In genomic region chr2:165009466-165009865, GRCh38 we compare ENCODE assay signal across 1 cellular context.
TF ChIP-seq lines count a peak whose summit lies in the region.

No MANE protein-coding gene starts in this region.

TF ChIP-seq in IMR-90, 13 proteins besides CTCF, POLR2A, EP300 and RAD21 (continued from another document):
- TF ChIP-seq MAZ (IDR thresholded peaks at IDR 0.05; ENCODE audit: borderline replicate concordance, low read depth, low read length), result no peak
- TF ChIP-seq MAFK (IDR thresholded peaks at IDR 0.05; ENCODE audit: low read depth, low read length), result no peak
- TF ChIP-seq, protein P1, sequence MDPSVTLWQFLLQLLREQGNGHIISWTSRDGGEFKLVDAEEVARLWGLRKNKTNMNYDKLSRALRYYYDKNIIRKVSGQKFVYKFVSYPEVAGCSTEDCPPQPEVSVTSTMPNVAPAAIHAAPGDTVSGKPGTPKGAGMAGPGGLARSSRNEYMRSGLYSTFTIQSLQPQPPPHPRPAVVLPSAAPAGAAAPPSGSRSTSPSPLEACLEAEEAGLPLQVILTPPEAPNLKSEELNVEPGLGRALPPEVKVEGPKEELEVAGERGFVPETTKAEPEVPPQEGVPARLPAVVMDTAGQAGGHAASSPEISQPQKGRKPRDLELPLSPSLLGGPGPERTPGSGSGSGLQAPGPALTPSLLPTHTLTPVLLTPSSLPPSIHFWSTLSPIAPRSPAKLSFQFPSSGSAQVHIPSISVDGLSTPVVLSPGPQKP (IDR thresholded peaks at IDR 0.05; ENCODE audit: borderline replicate concordance, low read depth, low read length), result no peak
- TF ChIP-seq CEBPB (IDR thresholded peaks at IDR 0.05; ENCODE audit: low read depth, low read length), result no peak
- TF ChIP-seq RFX5 (IDR thresholded peaks at IDR 0.05; ENCODE audit: low read depth, low read length), result no peak
- no peak for TF ChIP-seq BHLHE40 (IDR thresholded peaks at IDR 0.05; ENCODE audit: low read depth, low read length)
- TF ChIP-seq FOS (IDR thresholded peaks at IDR 0.05; ENCODE audit: low read depth, low read length), result no peak
- TF ChIP-seq CHD1 (IDR thresholded peaks at IDR 0.05; ENCODE audit: low read depth, low read length), result no peak
